ENCODE assay signal across 8 cellular contexts in the genomic region with DNA sequence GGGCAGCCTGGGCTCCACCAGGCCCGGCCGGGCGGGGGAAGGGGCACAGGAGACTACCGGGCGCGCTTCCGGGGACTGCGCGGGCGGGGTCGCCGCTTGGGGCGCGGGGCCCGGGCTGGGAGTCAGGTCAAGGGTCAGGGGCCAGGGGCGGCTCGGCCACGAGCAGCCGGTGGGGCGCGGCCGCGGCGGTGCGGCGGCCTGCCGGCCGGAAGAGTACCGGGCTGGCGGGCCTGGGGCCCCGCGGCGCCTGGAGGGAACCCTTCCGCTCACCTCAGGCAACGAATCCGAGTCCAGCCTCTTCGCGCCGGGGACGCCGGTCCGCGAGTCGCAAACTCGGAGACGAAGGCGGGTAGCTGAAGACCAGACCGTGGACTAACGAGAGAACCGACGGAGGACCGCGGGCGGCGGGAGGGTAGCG. TPM values are rescaled to one million over a fixed set of nuclear protein-coding genes. Genes with fewer than 3 reads are reported as not detected.
DNase-seq lines count a peak whose midpoint lies in the region; ATAC-seq and TF ChIP-seq lines count a peak whose summit lies in the region.

No MANE protein-coding gene starts in this region.

- H3K4me1 ChIP-seq in BLaER1 (peaks cover 79% of the 10 kb centered on the region), thyroid gland (peaks cover 47 to 55% of the 10 kb centered on the region in 2 donors)

- peaks cover 51% of the 10 kb centered on the region for H4K20me1 ChIP-seq in BLaER1

- H3K4me3 Mint-ChIP-seq in naive thymus-derived CD8-positive, alpha-beta T cell, result peak overlapping the region; percentile 80 to 95 (median 91)

- H3K9me3 ChIP-seq in BLaER1 (no peaks in the 10 kb centered on the region), thyroid gland (no peaks in the 10 kb centered on the region)

- POLR2A ChIA-PET in naive thymus-derived CD8-positive, alpha-beta T cell (lab: Charles Lee), result interaction anchor here (0.5 to 4.2 kb wide), 17 partner anchors 9 to 492 kb away, joined by 3 to 75 read pairs (median 5); partner anchors contain the start of genes AMT, ARIH2, DAG1 and GPX1

- whole genome bisulfite sequencing in thyroid gland, 2 donors, result 0% methylated on average over 2 of the region's 56 CpGs; no CpG with 5 or more reads in 1 of the 2 donors

- H3K4me2 ChIP-seq in BLaER1, result peak overlapping the region; percentile 92

- TF ChIP-seq POLR2A in thyroid gland (IDR thresholded peaks at IDR 0.05), result no peak

- H3K4me3 ChIP-seq in BLaER1 (peak overlapping the region; percentile 97), epithelial cell of proximal tubule (ENCODE audit: low read depth, low read length) (peak overlapping the region; percentile 92), thyroid gland (replicated peaks in 1 of 3) (peak overlapping the region; percentile 29 to 91 (median 68))

- H3K27me3 Mint-ChIP-seq in naive thymus-derived CD8-positive, alpha-beta T cell, result no peaks in the 10 kb centered on the region

- peak; percentile 26 for ATAC-seq in GM19467 (IDR thresholded peaks at IDR 0.05; ENCODE audit: unreplicated experiment)
- ATAC-seq in HG03558 (IDR thresholded peaks at IDR 0.05; ENCODE audit: extremely low read depth, unreplicated experiment), result peak; percentile 12
- peak; percentile 5 to 27 for ATAC-seq in naive thymus-derived CD8-positive, alpha-beta T cell

- H3K36me3 ChIP-seq in BLaER1 (peaks cover 7% of the 10 kb centered on the region), thyroid gland (peaks cover 0 to 4% of the 10 kb centered on the region in 2 donors)

- peak overlapping the region in 9 of 10 donors; percentile 33 to 96 (median 93) for H3K27ac Mint-ChIP-seq in naive thymus-derived CD8-positive, alpha-beta T cell

- TF ChIP-seq CTCF in epithelial cell of proximal tubule (conservative IDR thresholded peaks at IDR 0.05; ENCODE audit: low read depth, low read length) (no peak), thyroid gland (IDR thresholded peaks at IDR 0.05) (no peak)

- intact Hi-C loops in thyroid gland (cut with DNase I), result loop anchor here (5.0 kb wide), 1 partner anchor 54 kb away; the partner anchor contains the start of gene GPX1

- H3K9me3 Mint-ChIP-seq in naive thymus-derived CD8-positive, alpha-beta T cell, result no peaks in the 10 kb centered on the region

- H3K27me3 ChIP-seq in BLaER1 (no peaks in the 10 kb centered on the region), thyroid gland (no peaks in the 10 kb centered on the region)

- H3K9ac ChIP-seq in BLaER1, result peak overlapping the region; percentile 99

- H3K36me3 Mint-ChIP-seq in naive thymus-derived CD8-positive, alpha-beta T cell, result peaks cover 0 to 16% (median 0%) of the 10 kb centered on the region in 3 donors

- DNase-seq in activated CD4-positive, alpha-beta T cell treated with anti-CD3 and anti-CD28 coated beads, Interleukin-2, amount 50 U/mL, for 4 hours, result peak; percentile 20 to 27
- DNase-seq in epithelial cell of proximal tubule (ENCODE audit: low read depth) (no peak), thyroid gland (peak in 1 of 2 donors; percentile 66), cerebellar cortex (ENCODE audit: low spot score) (no peak)
- DNase-seq in naive thymus-derived CD8-positive, alpha-beta T cell, result peak in 6 of 10 donors; percentile 21 to 51 (median 44)

- H3K27ac ChIP-seq in BLaER1, result peak overlapping the region; percentile 100
- H3K27ac ChIP-seq in thyroid gland, result peak overlapping the region; percentile 89 to 95 (median 92)

- peaks cover 33 to 83% (median 69%) of the 10 kb centered on the region in 4 donors for H3K4me1 Mint-ChIP-seq in naive thymus-derived CD8-positive, alpha-beta T cell

RNA-seq across cellular contexts. Expression of gene RHOA, which starts 0.2 kb away (rescaled TPM):
- total RNA-seq in epithelial cell of proximal tubule, result 355 and 504 TPM in 2 replicates
- 100 to 1,000 TPM; 235 to 254 TPM for total RNA-seq in naive thymus-derived CD8-positive, alpha-beta T cell
- polyA plus RNA-seq in naive thymus-derived CD8-positive, alpha-beta T cell, result 100 to 1,000 TPM; 478 to 683 (median 552) TPM
- total RNA-seq in thyroid gland, result 100 to 1,000 TPM; 437 to 789 (median 587) TPM

RNA-seq across cellular contexts. Expression of gene TCTA, which starts 0.7 kb away (rescaled TPM):
- total RNA-seq in epithelial cell of proximal tubule, result 16.9 and 21.7 TPM in 2 replicates
- total RNA-seq in naive thymus-derived CD8-positive, alpha-beta T cell, result 10 to 100 TPM; 34.0 to 34.1 TPM
- 10 to 100 TPM; 37.6 to 48.8 (median 45.5) TPM for polyA plus RNA-seq in naive thymus-derived CD8-positive, alpha-beta T cell
- total RNA-seq in thyroid gland, result 100 to 1,000 TPM in 2 of 4 donors, 10 to 100 TPM in 2; 50.4 to 177 (median 94.8) TPM

RNA-seq across cellular contexts. Expression of gene AMT, which starts 10.7 kb away (rescaled TPM):
- total RNA-seq in epithelial cell of proximal tubule (2.3 and 2.5 TPM in 2 replicates), thyroid gland (1 to 10 TPM; 3.5 to 7.9 (median 5.9) TPM)
- total RNA-seq in naive thymus-derived CD8-positive, alpha-beta T cell, result 1 to 10 TPM; 9.4 to 9.9 TPM
- 1 to 10 TPM; 1.6 to 3.1 (median 1.9) TPM for polyA plus RNA-seq in naive thymus-derived CD8-positive, alpha-beta T cell

RNA-seq across cellular contexts. Expression of gene NICN1, which starts 17.6 kb away (rescaled TPM):
- total RNA-seq in epithelial cell of proximal tubule, result 0.22 and 1.2 TPM in 2 replicates
- total RNA-seq in naive thymus-derived CD8-positive, alpha-beta T cell, result 10 to 100 TPM; 21.6 to 23.0 TPM
- polyA plus RNA-seq in naive thymus-derived CD8-positive, alpha-beta T cell, result 1 to 10 TPM; 7.4 to 9.7 (median 8.2) TPM
- 10 to 100 TPM; 10.7 to 20.9 (median 16.7) TPM for total RNA-seq in thyroid gland

RNA-seq across cellular contexts. Expression of gene GPX1, which starts 53.4 kb away (rescaled TPM):
- total RNA-seq in epithelial cell of proximal tubule, result 339 and 557 TPM in 2 replicates
- total RNA-seq in naive thymus-derived CD8-positive, alpha-beta T cell, result 10 to 100 TPM; 73.6 to 83.7 TPM
- polyA plus RNA-seq in naive thymus-derived CD8-positive, alpha-beta T cell, result 100 to 1,000 TPM; 149 to 249 (median 224) TPM
- total RNA-seq in thyroid gland, result 100 to 1,000 TPM; 161 to 398 (median 226) TPM

Comparison
In these comparisons a context has a peak if more than half of its experiments do, and no peak if none do; other contexts are left out.
1. DNase-seq: peak in activated CD4-positive, alpha-beta T cell treated with anti-CD3 and anti-CD28 coated beads, Interleukin-2, amount 50 U/mL, for 4 hours (2 of 2) and naive thymus-derived CD8-positive, alpha-beta T cell (6 of 10); none in epithelial cell of proximal tubule (single experiment) and cerebellar cortex (single experiment).
2. Peak in every context shown above with its lines, with median percentiles within 50 percentile points of each other: H3K4me3 ChIP-seq and ATAC-seq.